In the genomic region with DNA sequence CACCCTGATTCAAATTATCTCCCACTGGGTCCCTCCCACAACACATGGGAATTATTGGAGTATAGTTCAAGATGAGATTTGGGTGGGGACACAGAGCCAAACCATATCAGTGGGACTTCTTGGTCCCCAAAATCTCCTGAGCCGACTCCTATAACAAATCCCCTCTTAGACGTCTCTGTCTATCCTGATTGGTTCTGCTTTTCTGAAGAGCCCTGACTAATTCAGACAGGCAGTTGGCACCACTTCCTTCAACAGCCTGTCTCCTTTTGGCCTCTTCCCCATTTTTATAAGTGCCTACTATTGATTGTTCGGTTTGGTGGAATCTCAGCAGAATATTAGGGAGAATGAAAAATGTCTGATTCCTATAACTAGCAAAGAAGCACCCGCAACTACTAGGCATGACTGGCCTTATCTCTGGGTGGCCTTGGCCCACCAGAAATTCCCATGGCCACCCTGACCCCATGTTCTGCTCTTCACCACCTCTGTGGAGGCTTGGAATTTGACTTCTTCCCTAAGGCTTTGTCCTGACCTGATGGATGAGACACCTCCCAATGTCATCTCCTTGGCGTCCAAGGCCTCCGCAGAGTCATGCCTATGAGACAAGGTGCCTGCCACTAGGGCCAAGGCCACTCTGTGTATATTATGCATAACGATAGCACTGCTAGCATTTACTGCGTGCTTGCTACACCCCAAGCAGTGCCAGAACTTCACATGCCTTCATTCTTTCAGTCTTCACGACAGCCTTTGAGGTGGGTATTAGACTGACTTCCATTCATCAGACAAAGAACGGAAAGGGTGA, we compare ENCODE assay signal across 20 cellular contexts.
DNase-seq lines count a peak whose midpoint lies in the region; ATAC-seq and TF ChIP-seq lines count a peak whose summit lies in the region.
"Had no signal": no experiment of that assay in that cellular context is flagged by ENCODE, and none has a peak within 500 bp of the region (broad histone marks: within the 10 kb centered on the region; RNA-seq: fewer than 3 reads in every experiment).

No MANE protein-coding gene starts in this region.

- DNase-seq in activated effector memory CD4-positive, alpha-beta T cell treated with anti-CD3 and anti-CD28 coated beads, Interleukin-2, amount 50 U/mL, for 16 hours, result peak; percentile 21
- no peak for DNase-seq in activated effector memory CD4-positive, alpha-beta T cell treated with Interleukin-2 at 50 U/mL for 16 hours
- DNase-seq in activated CD8-positive, alpha-beta memory T cell treated with anti-CD3 and anti-CD28 coated beads, Interleukin-2, amount 50 U/mL, for 48 hours, result peak; percentile 10
- DNase-seq in mesenteric fat pad (ENCODE audit: low spot score) (peak; percentile 47), omental fat pad (ENCODE audit: low spot score) (no peak), midbrain (lab: John Stamatoyannopoulos, UW) (no peak), HEK293T (ENCODE audit: extremely low spot score) (no peak), NCI-H1694 (lab: John Stamatoyannopoulos, UW) (no peak)
- DNase-seq: 8988T; activated CD4-positive, alpha-beta T cell treated with anti-CD3 and anti-CD28 coated beads, Interleukin-2, amount 10 ng/mL, durations not matched to agents 7 days and 5 days; activated naive CD4-positive, alpha-beta T cell treated with Interleukin-2 at 50 U/mL for 16 hours; BE2C; effector CD4-positive, alpha-beta T cell; NCI-H187; NCI-H345; RPMI8226; stimulated activated CD4-positive, alpha-beta T cell treated with anti-CD3 and anti-CD28 coated beads, Interleukin-15, amount 100 ng/mL, for 24 hours; stimulated activated naive B cell treated with anti-CD40 and anti-IgM and Interleukin-4, amounts not matched to agents 10 μg/mL and 1 μg/mL and 100 μg/mL, for 72 hours; T-cell had no signal

- POLR2A ChIA-PET in HEK293T (lab: Yijun Ruan, JAX), result no interaction called here

- CTCF ChIA-PET in HEK293T (lab: Yijun Ruan, JAX), result no interaction called here

- no peak for TF ChIP-seq CTCF in omental fat pad (IDR thresholded peaks at IDR 0.05)

- no peak for ATAC-seq in omental fat pad (ENCODE audit: low FRiP score)
- ATAC-seq: GM23338; stimulated activated naive B cell treated with anti-CD40 and anti-IgM and Interleukin-4, amounts not matched to agents 10 μg/mL and 1 μg/mL and 100 μg/mL, for 72 hours; T-cell had no signal

TF ChIP-seq in HEK293T, 16 proteins besides CTCF, POLR2A, EP300 and RAD21:
- TF ChIP-seq ARNT (IDR thresholded peaks at IDR 0.05), result no peak

Comparison
In these comparisons a context has a peak if more than half of its experiments do, and no peak if none do; other contexts are left out.
1. DNase-seq: peak in activated effector memory CD4-positive, alpha-beta T cell treated with anti-CD3 and anti-CD28 coated beads, Interleukin-2, amount 50 U/mL, for 16 hours (single experiment), activated CD8-positive, alpha-beta memory T cell treated with anti-CD3 and anti-CD28 coated beads, Interleukin-2, amount 50 U/mL, for 48 hours (single experiment) and mesenteric fat pad (single experiment); none in activated effector memory CD4-positive, alpha-beta T cell treated with Interleukin-2 at 50 U/mL for 16 hours (single experiment), omental fat pad (single experiment), midbrain (single experiment), HEK293T (single experiment) and NCI-H1694 (single experiment).